ENCODE assay signal across 15 cellular contexts in genomic region chr19:18883530-18884304, GRCh38. TPM values are rescaled to one million over a fixed set of nuclear protein-coding genes. Genes with fewer than 3 reads are reported as not detected.
"Had no signal": no experiment of that assay in that cellular context is flagged by ENCODE, and none has a peak within 500 bp of the region (broad histone marks: within the 10 kb centered on the region; RNA-seq: fewer than 3 reads in every experiment).

No MANE protein-coding gene starts in this region.

- H3K4me1 ChIP-seq: gastrocnemius medialis, left ventricle myocardium inferior, suprapubic skin, upper lobe of left lung had no signal

- H3K27me3 ChIP-seq: gastrocnemius medialis, suprapubic skin, upper lobe of left lung had no signal

- ATAC-seq: activated T-helper 17 cell treated with anti-CD3 and anti-CD28 coated beads, Interleukin-2, amount 50 U/mL, for 72 hours; gastrocnemius medialis; natural killer cell; right cardiac atrium had no signal

- H3K4me3 ChIP-seq: gastrocnemius medialis, left ventricle myocardium inferior, suprapubic skin, upper lobe of left lung had no signal

- DNase-seq: activated CD4-positive, alpha-beta T cell treated with anti-CD3 and anti-CD28 coated beads for 1 hour; activated CD4-positive, alpha-beta T cell treated with anti-CD3 and anti-CD28 coated beads, Interleukin-2, amount 50 U/mL, for 4 hours; activated naive CD4-positive, alpha-beta T cell treated with Interleukin-2 at 50 U/mL for 16 hours; aorta; dermis blood vessel endothelial cell; gastrocnemius medialis; left ventricle myocardium inferior; natural killer cell; occipital lobe; T1000 had no signal

- H3K36me3 ChIP-seq: gastrocnemius medialis, left ventricle myocardium inferior, suprapubic skin, upper lobe of left lung had no signal

- H3K27ac ChIP-seq: epithelial cell of prostate, gastrocnemius medialis, left ventricle myocardium inferior, suprapubic skin, upper lobe of left lung had no signal

- H3K9me3 ChIP-seq: gastrocnemius medialis, left ventricle myocardium inferior, suprapubic skin, upper lobe of left lung had no signal

RNA-seq across cellular contexts. Expression of gene CERS1, which starts 12.2 kb away (rescaled TPM):
- total RNA-seq: activated T-helper 17 cell treated with anti-CD3 and anti-CD28 coated beads, Interleukin-2, amount 50 U/mL, for 72 hours; natural killer cell had no signal
